8 cellular contexts compared by ENCODE assay signal in genomic region chr6:28266962-28267694, GRCh38. TPM values are rescaled to one million over a fixed set of nuclear protein-coding genes. Genes with fewer than 3 reads are reported as not detected.
DNase-seq lines count a peak whose midpoint lies in the region; ATAC-seq and TF ChIP-seq lines count a peak whose summit lies in the region.

TSS of gene ZSCAN26 (plus strand) at chr6:28267143. CDS start at chr6:28271920, 4,777 bp downstream.

- H3K79me2 ChIP-seq in SK-N-SH (ENCODE audit: insufficient read depth) (peaks cover 43% of the 10 kb centered on the region), osteoblast (ENCODE audit: insufficient read depth, low read length) (peaks cover 33% of the 10 kb centered on the region)

- H3K27ac Mint-ChIP-seq in activated naive CD8-positive, alpha-beta T cell treated with anti-CD3 and anti-CD28 coated beads for 36 hours = peak within 1 kb of the TSS; percentile 9
- no peak within 1 kb of the TSS for H3K27ac Mint-ChIP-seq in glutamatergic neuron (ENCODE audit: unreplicated experiment)

- POLR2A ChIA-PET in SK-N-SH (lab: Yijun Ruan, JAX) = interaction anchor here (0.7 to 2.7 kb wide), 11 partner anchors 13 to 132 kb away, joined by 3 to 29 read pairs (median 5); partner anchors contain the start of genes PGBD1, ZKSCAN3, ZKSCAN4 and ZKSCAN8

- H3K27me3 Mint-ChIP-seq in activated naive CD8-positive, alpha-beta T cell treated with anti-CD3 and anti-CD28 coated beads for 36 hours = no peaks in the 10 kb centered on the region
- H3K27me3 Mint-ChIP-seq in glutamatergic neuron (ENCODE audit: unreplicated experiment) = peaks cover 6% of the 10 kb centered on the region

- H3K36me3 ChIP-seq in SK-N-SH (replicated peaks in 1 of 2; ENCODE audit: control insufficient read depth in 1 of 2, insufficient read depth in 2 of 2, low read length in 1 of 2) (peaks cover under 1 to 5% of the 10 kb centered on the region in 2 experiments), osteoblast (ENCODE audit: insufficient read depth, low read length) (peaks cover 4% of the 10 kb centered on the region), testis (ENCODE audit: low read depth, missing control alignments) (no peaks in the 10 kb centered on the region)

- H4K20me1 ChIP-seq in SK-N-SH (ENCODE audit: insufficient read depth) (no peaks in the 10 kb centered on the region), osteoblast (ENCODE audit: insufficient read depth, low read length) (no peaks in the 10 kb centered on the region)

- TF ChIP-seq CTCF in GM10266 (IDR thresholded peaks at IDR 0.05; ENCODE audit: control insufficient read depth, insufficient read depth, low read depth, missing control alignments) = no peak
- no peak for TF ChIP-seq CTCF in SK-N-SH (IDR thresholded peaks at IDR 0.05)
- no peak for TF ChIP-seq CTCF in glutamatergic neuron (IDR thresholded peaks at IDR 0.05; ENCODE audit: partially characterized antibody, unreplicated experiment)
- no peak for TF ChIP-seq CTCF in osteoblast (IDR thresholded peaks at IDR 0.05; ENCODE audit: extremely low read depth, low read depth, low read length)
- TF ChIP-seq CTCF in testis (IDR thresholded peaks at IDR 0.05) = no peak

- no peak for TF ChIP-seq POLR2A in testis (IDR thresholded peaks at IDR 0.05)

- no peaks in the 10 kb centered on the region for H3K27me3 ChIP-seq in SK-N-SH (ENCODE audit: insufficient read depth)
- H3K27me3 ChIP-seq in osteoblast (ENCODE audit: insufficient read depth, low read length) = no peaks in the 10 kb centered on the region
- no peaks in the 10 kb centered on the region for H3K27me3 ChIP-seq in testis

- peak; percentile 92 for ATAC-seq in HG02588 (IDR thresholded peaks at IDR 0.05; ENCODE audit: unreplicated experiment)

- peaks cover 2% of the 10 kb centered on the region for H3K36me3 Mint-ChIP-seq in activated naive CD8-positive, alpha-beta T cell treated with anti-CD3 and anti-CD28 coated beads for 36 hours
- no peaks in the 10 kb centered on the region for H3K36me3 Mint-ChIP-seq in glutamatergic neuron (ENCODE audit: unreplicated experiment)

- no peak within 1 kb of the TSS for H3K4me3 Mint-ChIP-seq in activated naive CD8-positive, alpha-beta T cell treated with anti-CD3 and anti-CD28 coated beads for 36 hours
- no peak within 1 kb of the TSS for H3K4me3 Mint-ChIP-seq in glutamatergic neuron (ENCODE audit: unreplicated experiment)

- H3K9me3 Mint-ChIP-seq in activated naive CD8-positive, alpha-beta T cell treated with anti-CD3 and anti-CD28 coated beads for 36 hours = no peaks in the 10 kb centered on the region
- peaks cover 3% of the 10 kb centered on the region for H3K9me3 Mint-ChIP-seq in glutamatergic neuron (ENCODE audit: unreplicated experiment)

- peak within 1 kb of the TSS; percentile 76 to 85 for H3K4me3 ChIP-seq in SK-N-SH (ENCODE audit: low read depth in 2 of 2, low read length in 1 of 2)
- peak within 1 kb of the TSS; percentile 81 for H3K4me3 ChIP-seq in osteoblast (ENCODE audit: insufficient read depth, low read length)
- H3K4me3 ChIP-seq in testis = peak within 1 kb of the TSS; percentile 80 to 82

- H3K9me3 ChIP-seq in SK-N-SH = no peaks in the 10 kb centered on the region
- H3K9me3 ChIP-seq in osteoblast (ENCODE audit: low read depth, low read length) = no peaks in the 10 kb centered on the region
- no peaks in the 10 kb centered on the region for H3K9me3 ChIP-seq in testis

- H3F3A ChIP-seq in SK-N-SH (replicated peaks; ENCODE audit: insufficient read depth) = peaks cover 25% of the 10 kb centered on the region

- WGBS in SK-N-SH (ENCODE audit: low lambda C conversion rate) = 0% methylated on average over 25 of the region's 32 CpGs
- WGBS in testis, 2 donors = 0 to 1% methylated on average over 21 to 32 of the region's 32 CpGs

- DNase-seq in GM10266 (ENCODE audit: extremely low spot score) = peak; percentile 78
- DNase-seq in NCI-H1048 (lab: John Stamatoyannopoulos, UW) = peak; percentile 38
- peak; percentile 85 for DNase-seq in SK-N-SH
- peak; percentile 81 for DNase-seq in activated naive CD8-positive, alpha-beta T cell treated with anti-CD3 and anti-CD28 coated beads for 36 hours
- DNase-seq in glutamatergic neuron = peak; percentile 90
- DNase-seq in osteoblast (ENCODE audit: insufficient read length, low spot score, missing footprints) = peak; percentile 86
- DNase-seq in testis = peak; percentile 87

- CTCF ChIA-PET in SK-N-SH (lab: Yijun Ruan, JAX) = interaction anchor here (0.6 to 3.8 kb wide), 6 partner anchors 14 to 132 kb away, joined by 3 to 29 read pairs (median 3); partner anchors contain the start of genes PGBD1 and ZKSCAN4

- TF ChIP-seq EP300 in SK-N-SH (IDR thresholded peaks at IDR 0.05; ENCODE audit: borderline replicate concordance in 1 of 2, low read depth in 1 of 2, low read length in 1 of 2) = no peak

- peaks cover 21% of the 10 kb centered on the region for H3K4me1 Mint-ChIP-seq in activated naive CD8-positive, alpha-beta T cell treated with anti-CD3 and anti-CD28 coated beads for 36 hours
- H3K4me1 Mint-ChIP-seq in glutamatergic neuron (ENCODE audit: low read depth, unreplicated experiment) = peaks cover 8% of the 10 kb centered on the region

- no peak for TF ChIP-seq RAD21 in SK-N-SH (IDR thresholded peaks at IDR 0.05; ENCODE audit: low read length)

- intact Hi-C loops in testis (cut with DNase I; ENCODE audit: low total_unique reads) = no loop called here

- H3K4me1 ChIP-seq in SK-N-SH (ENCODE audit: control insufficient read depth in 1 of 2, insufficient read depth in 2 of 2, low read depth in 1 of 2, low read length in 1 of 2) (peaks cover 0 to 10% of the 10 kb centered on the region in 2 experiments; a peak in 3 of 4 replicates), osteoblast (ENCODE audit: insufficient read depth, low read length) (peaks cover 11% of the 10 kb centered on the region), testis (peaks cover 10% of the 10 kb centered on the region)

- H2AFZ ChIP-seq in SK-N-SH (ENCODE audit: low read depth) (peak within 1 kb of the TSS; percentile 94), osteoblast (ENCODE audit: low read length) (peak within 1 kb of the TSS; percentile 94)

- H3K4me2 ChIP-seq in SK-N-SH (peak within 1 kb of the TSS; percentile 83), osteoblast (ENCODE audit: insufficient read depth, low read length) (peak within 1 kb of the TSS; percentile 96)

- H3K27ac ChIP-seq in SK-N-SH (ENCODE audit: low read depth in 2 of 2, low read length in 1 of 2) (peak within 1 kb of the TSS; percentile 71 to 96), osteoblast (ENCODE audit: low read depth, low read length) (peak within 1 kb of the TSS; percentile 77), testis (peak within 1 kb of the TSS; percentile 92)

- no peaks in the 10 kb centered on the region for H3K9me2 ChIP-seq in SK-N-SH

- peak within 1 kb of the TSS; percentile 83 for H3K9ac ChIP-seq in SK-N-SH

TF ChIP-seq in SK-N-SH, 30 proteins besides CTCF, POLR2A, EP300 and RAD21 (continues in another document):
- TF ChIP-seq CHD2 (IDR thresholded peaks at IDR 0.05; ENCODE audit: low read length, partially characterized antibody) (no peak), PBX3 (IDR thresholded peaks at IDR 0.05) (no peak), YY1 (IDR thresholded peaks at IDR 0.05; ENCODE audit: low read depth) (peak; percentile 81), POLR2AphosphoS5 (IDR thresholded peaks at IDR 0.05; ENCODE audit: low read depth, low read length) (peak; percentile 87), TAF1 (IDR thresholded peaks at IDR 0.05; ENCODE audit: borderline replicate concordance, low read depth, low read length) (peak; percentile 94), ZBTB33 (IDR thresholded peaks at IDR 0.05; ENCODE audit: borderline replicate concordance, low read depth) (no peak), GABPA (IDR thresholded peaks at IDR 0.05; ENCODE audit: low read depth) (peak; percentile 61), SIN3A (IDR thresholded peaks at IDR 0.05; ENCODE audit: borderline replicate concordance, low read depth, low read length) (0 out of 2 replicates have a peak, but pooled peaks have one; percentile 57), MXI1 (IDR thresholded peaks at IDR 0.05; ENCODE audit: low read depth, low read length) (peak; percentile 68), MAX (IDR thresholded peaks at IDR 0.05; ENCODE audit: low read depth) (peak; percentile 86)

RNA-seq across cellular contexts. Expression of gene ZSCAN26, which starts in this region (rescaled TPM):
- polyA plus RNA-seq in SK-N-SH (2012; rRNA removed) = 11.0 and 14.0 TPM in 2 replicates
- 9.2 and 9.6 TPM in 2 replicates for polyA plus RNA-seq in SK-N-SH (2012; cell fraction: cytosol; rRNA removed)
- polyA plus RNA-seq in SK-N-SH (2012; cell fraction: nucleus; rRNA removed) = 39.3 and 45.6 TPM in 2 replicates
- total RNA-seq in activated naive CD8-positive, alpha-beta T cell treated with anti-CD3 and anti-CD28 coated beads for 36 hours = 1 to 10 TPM; 5.2 to 5.8 TPM
- 24.8 TPM for total RNA-seq in glutamatergic neuron (ENCODE audit: unreplicated experiment)
- total RNA-seq in osteoblast = 15.2 and 22.4 TPM in 2 replicates
- 10 to 100 TPM; 16.4 to 26.1 TPM for total RNA-seq in testis
- 11.4 TPM for polyA plus RNA-seq in testis (ENCODE audit: insufficient read depth, low read depth, low replicate concordance)

Comparison
In these comparisons a context has a peak if more than half of its experiments do, and no peak if none do; other contexts are left out.
1. Peak in every context shown above with its lines: DNase-seq, ATAC-seq, H3K4me3 ChIP-seq and H3K27ac ChIP-seq.
2. DNase-seq: peak in every context shown above with its lines; median percentile 90 in glutamatergic neuron; 87 in testis; 86 in osteoblast; 85 in SK-N-SH; 81 in activated naive CD8-positive, alpha-beta T cell treated with anti-CD3 and anti-CD28 coated beads for 36 hours; 78 in GM10266; 38 in NCI-H1048.